Comparison of ENCODE assay signal across 1 cellular context in the genomic region with DNA sequence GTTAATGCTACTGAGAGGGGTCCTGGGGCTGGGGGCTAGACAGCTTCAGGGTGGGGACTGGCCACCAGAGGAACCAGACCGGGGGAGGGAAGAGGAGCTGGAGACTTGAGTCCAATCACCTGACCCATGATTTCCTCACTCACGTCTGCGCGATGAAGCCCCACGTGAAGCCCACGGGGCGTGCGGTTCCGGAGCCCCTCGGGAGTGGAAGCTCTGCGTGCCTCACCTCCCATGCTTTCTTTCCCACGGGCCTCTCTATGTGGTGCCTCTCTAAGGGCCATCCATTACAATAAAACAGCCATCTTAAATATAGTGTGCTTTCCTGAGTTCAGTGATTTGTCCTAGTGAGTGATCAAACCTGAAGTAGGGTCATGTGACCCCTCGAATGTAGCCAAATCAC.
TF ChIP-seq lines count a peak whose summit lies in the region.

No MANE protein-coding gene starts in this region.

TF ChIP-seq in H1, 55 proteins besides CTCF, POLR2A, EP300 and RAD21 (continued from another document):
- TF ChIP-seq, protein P1, sequence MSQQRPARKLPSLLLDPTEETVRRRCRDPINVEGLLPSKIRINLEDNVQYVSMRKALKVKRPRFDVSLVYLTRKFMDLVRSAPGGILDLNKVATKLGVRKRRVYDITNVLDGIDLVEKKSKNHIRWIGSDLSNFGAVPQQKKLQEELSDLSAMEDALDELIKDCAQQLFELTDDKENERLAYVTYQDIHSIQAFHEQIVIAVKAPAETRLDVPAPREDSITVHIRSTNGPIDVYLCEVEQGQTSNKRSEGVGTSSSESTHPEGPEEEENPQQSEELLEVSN (IDR thresholded peaks at IDR 0.05), result no peak
